In genomic region chr22:46062232-46062615, GRCh38 we compare ENCODE assay signal across 13 cellular contexts.
DNase-seq lines count a peak whose midpoint lies in the region; ATAC-seq and TF ChIP-seq lines count a peak whose summit lies in the region.
"Had no signal": no experiment of that assay in that cellular context is flagged by ENCODE, and none has a peak within 500 bp of the region (broad histone marks: within the 10 kb centered on the region; RNA-seq: fewer than 3 reads in every experiment).

No MANE protein-coding gene starts in this region.

- H3K9me2 ChIP-seq in GM23248 (ENCODE audit: insufficient read depth) = no peaks in the 10 kb centered on the region

- no peak overlapping the region; the same call in 1 of the 2 replicates for H3K9ac ChIP-seq in GM23248

- H3K27me3 ChIP-seq in GM23248 (replicated peaks; ENCODE audit: insufficient read depth) = no peaks in the 10 kb centered on the region

- H3K4me1 ChIP-seq in GM23248 (ENCODE audit: insufficient read depth) = peaks cover 68% of the 10 kb centered on the region

- no peak for TF ChIP-seq CTCF in VCaP (conservative IDR thresholded peaks at IDR 0.05)

- H3K4me2 ChIP-seq in GM23248 (ENCODE audit: unreplicated experiment) = no peak overlapping the region

- no peaks in the 10 kb centered on the region for H4K20me1 ChIP-seq in GM23248 (ENCODE audit: insufficient read depth)

- peaks cover 27% of the 10 kb centered on the region for H3F3A ChIP-seq in GM23248 (ENCODE audit: insufficient read depth)

- H3K27ac ChIP-seq in GM23248 (peak overlapping the region; percentile 100; the same call in 1 of the 2 replicates), VCaP (peak overlapping the region; percentile 93), skin epidermis (peak overlapping the region in 20 of 21 experiments; percentile 25 to 100 (median 99))

- no peaks in the 10 kb centered on the region for H3K36me3 ChIP-seq in GM23248 (ENCODE audit: low read depth)

- no peak for DNase-seq in GM23248
- DNase-seq in globus pallidus (ENCODE audit: low spot score) = peak; percentile 43
- DNase-seq in NCI-H82 treated with DMSO at 0.1 percent for 48 hours (lab: John Stamatoyannopoulos, UW; ENCODE audit: unreplicated experiment) = no peak
- no peak for DNase-seq in stimulated activated CD4-positive, alpha-beta T cell treated with anti-CD3 and anti-CD28 coated beads, Interleukin-4, amount 100 ng/mL, for 4 hours
- DNase-seq: activated CD4-positive, alpha-beta T cell treated with anti-CD3 and anti-CD28 coated beads, Interleukin-2, amount 10 ng/mL, durations not matched to agents 24 days and 14 days; CD4-positive, alpha-beta memory T cell; glutamatergic neuron; NCI-H1436 treated with DMSO at 0.1 percent for 48 hours; SW 1271 had no signal

- 80 to 83% methylated on average over 13 of the region's 13 CpGs for WGBS in GM23248 (ENCODE audit: low coverage in 1 of 2, low lambda C conversion rate in 2 of 2, missing lambda C conversion rate in 2 of 2), 2 experiments

- no peak overlapping the region for H3K4me3 ChIP-seq in GM23248
- H3K4me3 ChIP-seq in skin epidermis = no peak overlapping the region

- ATAC-seq in GM21825 (IDR thresholded peaks at IDR 0.05; ENCODE audit: unreplicated experiment) (no peak), HG03442 (IDR thresholded peaks at IDR 0.05; ENCODE audit: unreplicated experiment) (no peak)

- in situ Hi-C loops in GM23248 (cut with MboI) = no loop called here

- H3K79me2 ChIP-seq in GM23248 (ENCODE audit: insufficient read depth) = peaks cover 100% of the 10 kb centered on the region

- H3K9me3 ChIP-seq in GM23248 (ENCODE audit: low read depth) = no peaks in the 10 kb centered on the region

- H2AFZ ChIP-seq in GM23248 = no peak overlapping the region
